In the genomic region with DNA sequence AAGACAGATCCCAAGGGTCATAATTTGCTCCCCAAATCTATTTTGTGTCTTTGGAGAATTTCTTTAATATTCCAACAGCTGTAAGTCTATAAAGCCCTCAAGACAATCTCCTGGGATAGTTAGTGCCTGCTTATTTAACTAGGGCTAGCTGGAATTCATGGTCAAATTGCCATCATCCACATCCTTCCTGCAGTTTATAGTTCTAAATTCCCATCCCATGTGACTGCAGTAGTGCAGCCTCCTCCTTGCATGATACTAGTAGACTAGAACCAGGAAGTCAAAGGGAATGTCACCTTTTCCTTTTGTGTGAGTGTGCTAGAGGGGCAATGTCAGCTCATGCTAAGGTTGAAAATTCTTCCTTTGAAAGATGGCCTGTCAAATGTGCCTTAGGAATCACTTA, we compare ENCODE assay signal across 23 cellular contexts.
"Had no signal": no experiment of that assay in that cellular context is flagged by ENCODE, and none has a peak within 500 bp of the region (broad histone marks: within the 10 kb centered on the region; RNA-seq: fewer than 3 reads in every experiment).

No MANE protein-coding gene starts in this region.

- H3K36me3 ChIP-seq: adrenal gland, breast epithelium had no signal

- DNase-seq: activated CD4-positive, alpha-beta memory T cell treated with anti-CD3 and anti-CD28 coated beads for 36 hours; activated CD4-positive, alpha-beta T cell treated with anti-CD3 and anti-CD28 coated beads, Interleukin-2, amount 10 ng/mL, durations not matched to agents 7 days and 5 days; activated CD4-positive, CD25-positive, alpha-beta regulatory T cell; activated CD8-positive, alpha-beta memory T cell treated with anti-CD3 and anti-CD28 coated beads for 24 hours; activated gamma-delta T cell treated with Interleukin-2 at 50 U/mL for 16 hours; activated naive CD4-positive, alpha-beta T cell treated with anti-CD3 and anti-CD28 coated beads, Interleukin-2, amount 10 ng/mL, durations not matched to agents 7 days and 5 days; activated naive CD8-positive, alpha-beta T cell treated with anti-CD3 and anti-CD28 coated beads, Interleukin-2, amount 10 ng/mL, durations not matched to agents 7 days and 5 days; activated T-cell treated with anti-CD3 and anti-CD28 coated beads, Interleukin-2, amount 50 U/mL, for 48 hours; adrenal gland; anterior cingulate cortex; caudate nucleus; NCI-H1048; NCI-H146; NCI-H187 treated with DMSO at 0.1 percent for 48 hours; NCI-H2081 treated with DMSO at 0.1 percent for 48 hours; NCI-H2227 treated with DMSO at 0.1 percent for 48 hours; NCI-H526; NCI-H82; SK-N-SH; T-helper 1 cell had no signal

- H3K4me3 ChIP-seq: adrenal gland, breast epithelium had no signal

- H3K9ac ChIP-seq: SK-N-SH had no signal

- H3K4me2 ChIP-seq: SK-N-SH had no signal

- H3K27me3 Mint-ChIP-seq: activated CD4-positive, alpha-beta memory T cell treated with anti-CD3 and anti-CD28 coated beads for 36 hours; activated CD4-positive, alpha-beta T cell treated with anti-CD3 and anti-CD28 coated beads, Interleukin-2, amount 10 ng/mL, durations not matched to agents 7 days and 5 days; activated naive CD8-positive, alpha-beta T cell treated with anti-CD3 and anti-CD28 coated beads, Interleukin-2, amount 10 ng/mL, durations not matched to agents 7 days and 5 days; activated T-helper 17 cell treated with anti-CD3 and anti-CD28 coated beads, Interleukin-2, amount 50 U/mL, for 72 hours had no signal

- H3K4me3 Mint-ChIP-seq: activated CD4-positive, alpha-beta memory T cell treated with anti-CD3 and anti-CD28 coated beads for 36 hours; activated CD4-positive, alpha-beta T cell treated with anti-CD3 and anti-CD28 coated beads, Interleukin-2, amount 10 ng/mL, durations not matched to agents 7 days and 5 days; activated naive CD4-positive, alpha-beta T cell treated with anti-CD3 and anti-CD28 coated beads, Interleukin-2, amount 10 ng/mL, durations not matched to agents 7 days and 5 days; activated naive CD8-positive, alpha-beta T cell treated with anti-CD3 and anti-CD28 coated beads, Interleukin-2, amount 10 ng/mL, durations not matched to agents 7 days and 5 days; activated T-helper 17 cell treated with anti-CD3 and anti-CD28 coated beads, Interleukin-2, amount 50 U/mL, for 72 hours had no signal

- H3K9me3 ChIP-seq: adrenal gland, breast epithelium, SK-N-SH had no signal

- H3K4me1 ChIP-seq: breast epithelium had no signal

- H3K4me1 Mint-ChIP-seq: activated CD4-positive, alpha-beta T cell treated with anti-CD3 and anti-CD28 coated beads, Interleukin-2, amount 10 ng/mL, durations not matched to agents 7 days and 5 days; activated naive CD4-positive, alpha-beta T cell treated with anti-CD3 and anti-CD28 coated beads, Interleukin-2, amount 10 ng/mL, durations not matched to agents 7 days and 5 days; activated naive CD8-positive, alpha-beta T cell treated with anti-CD3 and anti-CD28 coated beads, Interleukin-2, amount 10 ng/mL, durations not matched to agents 7 days and 5 days; activated T-helper 17 cell treated with anti-CD3 and anti-CD28 coated beads, Interleukin-2, amount 50 U/mL, for 72 hours had no signal

- H3K36me3 Mint-ChIP-seq: activated CD4-positive, alpha-beta memory T cell treated with anti-CD3 and anti-CD28 coated beads for 36 hours; activated naive CD4-positive, alpha-beta T cell treated with anti-CD3 and anti-CD28 coated beads, Interleukin-2, amount 10 ng/mL, durations not matched to agents 7 days and 5 days; activated naive CD8-positive, alpha-beta T cell treated with anti-CD3 and anti-CD28 coated beads, Interleukin-2, amount 10 ng/mL, durations not matched to agents 7 days and 5 days had no signal

- H3K9me3 Mint-ChIP-seq: activated CD4-positive, alpha-beta memory T cell treated with anti-CD3 and anti-CD28 coated beads for 36 hours; activated CD4-positive, alpha-beta T cell treated with anti-CD3 and anti-CD28 coated beads, Interleukin-2, amount 10 ng/mL, durations not matched to agents 7 days and 5 days; activated naive CD4-positive, alpha-beta T cell treated with anti-CD3 and anti-CD28 coated beads, Interleukin-2, amount 10 ng/mL, durations not matched to agents 7 days and 5 days; activated naive CD8-positive, alpha-beta T cell treated with anti-CD3 and anti-CD28 coated beads, Interleukin-2, amount 10 ng/mL, durations not matched to agents 7 days and 5 days; activated T-helper 17 cell treated with anti-CD3 and anti-CD28 coated beads, Interleukin-2, amount 50 U/mL, for 72 hours had no signal

- ATAC-seq: activated T-helper 17 cell treated with anti-CD3 and anti-CD28 coated beads, Interleukin-2, amount 50 U/mL, for 72 hours had no signal

- H3K27ac Mint-ChIP-seq: activated CD4-positive, alpha-beta memory T cell treated with anti-CD3 and anti-CD28 coated beads for 36 hours; activated CD4-positive, alpha-beta T cell treated with anti-CD3 and anti-CD28 coated beads, Interleukin-2, amount 10 ng/mL, durations not matched to agents 7 days and 5 days; activated naive CD4-positive, alpha-beta T cell treated with anti-CD3 and anti-CD28 coated beads, Interleukin-2, amount 10 ng/mL, durations not matched to agents 7 days and 5 days; activated naive CD8-positive, alpha-beta T cell treated with anti-CD3 and anti-CD28 coated beads, Interleukin-2, amount 10 ng/mL, durations not matched to agents 7 days and 5 days; activated T-helper 17 cell treated with anti-CD3 and anti-CD28 coated beads, Interleukin-2, amount 50 U/mL, for 72 hours had no signal

- H3K27ac ChIP-seq: adrenal gland, breast epithelium, VCaP had no signal

- H3K27me3 ChIP-seq: adrenal gland, breast epithelium had no signal
